Comparison of ENCODE assay signal across 1 cellular context in the genomic region with DNA sequence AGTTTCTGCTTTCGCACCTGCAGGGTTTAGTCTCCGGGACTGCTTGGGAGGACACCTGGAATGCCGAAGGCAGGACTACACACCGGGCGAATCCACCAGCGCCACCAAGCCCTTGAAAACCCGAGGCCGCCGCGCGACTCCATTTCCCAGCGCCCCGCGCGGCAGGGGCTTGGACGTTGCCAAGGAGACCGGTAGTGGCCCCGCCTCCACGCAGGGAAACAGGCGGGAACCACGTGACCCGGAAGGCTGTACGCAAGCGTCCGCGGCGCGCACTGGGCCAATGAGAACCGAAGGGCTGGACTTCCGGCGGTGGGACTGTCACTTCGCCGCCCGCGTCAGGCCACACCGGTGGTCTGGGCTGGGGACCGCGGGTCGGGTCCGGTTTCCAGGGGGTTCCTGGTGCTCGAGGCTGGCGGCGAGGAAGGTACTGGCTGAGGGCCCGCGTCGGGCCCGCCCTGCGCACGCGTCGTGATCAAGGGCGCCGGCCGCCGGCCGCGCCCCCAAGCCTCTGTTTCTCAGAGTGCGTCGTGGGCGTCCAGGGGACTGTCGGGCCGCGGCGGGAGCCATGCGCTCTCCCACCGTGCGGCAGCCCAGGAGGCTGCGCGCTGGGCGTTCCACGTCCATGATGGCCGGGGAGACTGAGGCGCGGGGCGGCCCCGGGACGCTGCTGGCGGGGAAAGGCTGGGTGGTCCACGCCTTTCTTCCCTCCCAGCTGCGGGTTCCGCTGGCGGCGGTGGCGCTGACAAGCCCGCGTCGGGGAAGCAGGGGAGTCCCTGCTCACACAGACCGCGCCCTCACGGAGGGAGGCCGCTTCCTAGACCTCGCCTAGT.
A peak's percentile ranks its signal among the peaks of the same experiment; 100 is the strongest.
TF ChIP-seq lines count a peak whose summit lies in the region.

A gene (plus strand): TSS at position 321 of the 830 bp plus-strand sequence. CDS start 2,106 bp downstream, outside the sequence.

TF ChIP-seq in K562, 482 proteins besides CTCF, POLR2A, EP300 and RAD21 (continued from another document and continues in another):
- TF ChIP-seq, protein P1, sequence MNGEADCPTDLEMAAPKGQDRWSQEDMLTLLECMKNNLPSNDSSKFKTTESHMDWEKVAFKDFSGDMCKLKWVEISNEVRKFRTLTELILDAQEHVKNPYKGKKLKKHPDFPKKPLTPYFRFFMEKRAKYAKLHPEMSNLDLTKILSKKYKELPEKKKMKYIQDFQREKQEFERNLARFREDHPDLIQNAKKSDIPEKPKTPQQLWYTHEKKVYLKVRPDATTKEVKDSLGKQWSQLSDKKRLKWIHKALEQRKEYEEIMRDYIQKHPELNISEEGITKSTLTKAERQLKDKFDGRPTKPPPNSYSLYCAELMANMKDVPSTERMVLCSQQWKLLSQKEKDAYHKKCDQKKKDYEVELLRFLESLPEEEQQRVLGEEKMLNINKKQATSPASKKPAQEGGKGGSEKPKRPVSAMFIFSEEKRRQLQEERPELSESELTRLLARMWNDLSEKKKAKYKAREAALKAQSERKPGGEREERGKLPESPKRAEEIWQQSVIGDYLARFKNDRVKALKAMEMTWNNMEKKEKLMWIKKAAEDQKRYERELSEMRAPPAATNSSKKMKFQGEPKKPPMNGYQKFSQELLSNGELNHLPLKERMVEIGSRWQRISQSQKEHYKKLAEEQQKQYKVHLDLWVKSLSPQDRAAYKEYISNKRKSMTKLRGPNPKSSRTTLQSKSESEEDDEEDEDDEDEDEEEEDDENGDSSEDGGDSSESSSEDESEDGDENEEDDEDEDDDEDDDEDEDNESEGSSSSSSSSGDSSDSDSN (IDR thresholded peaks at IDR 0.05; ENCODE audit: borderline replicate concordance in 1 of 2, low read depth in 2 of 2, low read length in 2 of 2) = 0 out of 4 replicates have a peak, but pooled peaks of 1 of the 2 experiments have one; percentile 31
- TF ChIP-seq PRPF4 (IDR thresholded peaks at IDR 0.05; ENCODE audit: insufficient read depth, low read depth, low read length, poor library complexity, severe bottlenecking) = no peak
- no peak for TF ChIP-seq KLF13 (tag; IDR thresholded peaks at IDR 0.05; ENCODE audit: borderline replicate concordance, low read depth)
- TF ChIP-seq ZC3H11A (IDR thresholded peaks at IDR 0.05; ENCODE audit: low read depth, low read length) = no peak
- TF ChIP-seq ZNF134 (CRISPR knock-in tag; conservative IDR thresholded peaks at IDR 0.05) = no peak
- TF ChIP-seq MCM2 (IDR thresholded peaks at IDR 0.05; ENCODE audit: low read depth) = no peak
- no peak for TF ChIP-seq ZNF165 (CRISPR knock-in tag; IDR thresholded peaks at IDR 0.05; ENCODE audit: borderline replicate concordance)
- TF ChIP-seq, protein P2, sequence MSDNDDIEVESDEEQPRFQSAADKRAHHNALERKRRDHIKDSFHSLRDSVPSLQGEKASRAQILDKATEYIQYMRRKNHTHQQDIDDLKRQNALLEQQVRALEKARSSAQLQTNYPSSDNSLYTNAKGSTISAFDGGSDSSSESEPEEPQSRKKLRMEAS (CRISPR knock-in tag; IDR thresholded peaks at IDR 0.05) = peak; percentile 85
- no peak for TF ChIP-seq ZFP1 (CRISPR knock-in tag; IDR thresholded peaks at IDR 0.05)
- TF ChIP-seq PRMT5 (CRISPR knock-in tag; IDR thresholded peaks at IDR 0.05) = no peak
- TF ChIP-seq, protein P3, sequence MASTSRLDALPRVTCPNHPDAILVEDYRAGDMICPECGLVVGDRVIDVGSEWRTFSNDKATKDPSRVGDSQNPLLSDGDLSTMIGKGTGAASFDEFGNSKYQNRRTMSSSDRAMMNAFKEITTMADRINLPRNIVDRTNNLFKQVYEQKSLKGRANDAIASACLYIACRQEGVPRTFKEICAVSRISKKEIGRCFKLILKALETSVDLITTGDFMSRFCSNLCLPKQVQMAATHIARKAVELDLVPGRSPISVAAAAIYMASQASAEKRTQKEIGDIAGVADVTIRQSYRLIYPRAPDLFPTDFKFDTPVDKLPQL (IDR thresholded peaks at IDR 0.05; ENCODE audit: extremely low read depth, insufficient read length) = no peak
- TF ChIP-seq ARHGAP35 (IDR thresholded peaks at IDR 0.05; ENCODE audit: partially characterized antibody) = no peak
- TF ChIP-seq, protein P4, sequence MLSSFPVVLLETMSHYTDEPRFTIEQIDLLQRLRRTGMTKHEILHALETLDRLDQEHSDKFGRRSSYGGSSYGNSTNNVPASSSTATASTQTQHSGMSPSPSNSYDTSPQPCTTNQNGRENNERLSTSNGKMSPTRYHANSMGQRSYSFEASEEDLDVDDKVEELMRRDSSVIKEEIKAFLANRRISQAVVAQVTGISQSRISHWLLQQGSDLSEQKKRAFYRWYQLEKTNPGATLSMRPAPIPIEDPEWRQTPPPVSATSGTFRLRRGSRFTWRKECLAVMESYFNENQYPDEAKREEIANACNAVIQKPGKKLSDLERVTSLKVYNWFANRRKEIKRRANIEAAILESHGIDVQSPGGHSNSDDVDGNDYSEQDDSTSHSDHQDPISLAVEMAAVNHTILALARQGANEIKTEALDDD (IDR thresholded peaks at IDR 0.05) = no peak
- no peak for TF ChIP-seq MECOM (CRISPR knock-in tag; IDR thresholded peaks at IDR 0.05)
- peak; percentile 26 for TF ChIP-seq NFIC (IDR thresholded peaks at IDR 0.05)
- TF ChIP-seq, protein P5, sequence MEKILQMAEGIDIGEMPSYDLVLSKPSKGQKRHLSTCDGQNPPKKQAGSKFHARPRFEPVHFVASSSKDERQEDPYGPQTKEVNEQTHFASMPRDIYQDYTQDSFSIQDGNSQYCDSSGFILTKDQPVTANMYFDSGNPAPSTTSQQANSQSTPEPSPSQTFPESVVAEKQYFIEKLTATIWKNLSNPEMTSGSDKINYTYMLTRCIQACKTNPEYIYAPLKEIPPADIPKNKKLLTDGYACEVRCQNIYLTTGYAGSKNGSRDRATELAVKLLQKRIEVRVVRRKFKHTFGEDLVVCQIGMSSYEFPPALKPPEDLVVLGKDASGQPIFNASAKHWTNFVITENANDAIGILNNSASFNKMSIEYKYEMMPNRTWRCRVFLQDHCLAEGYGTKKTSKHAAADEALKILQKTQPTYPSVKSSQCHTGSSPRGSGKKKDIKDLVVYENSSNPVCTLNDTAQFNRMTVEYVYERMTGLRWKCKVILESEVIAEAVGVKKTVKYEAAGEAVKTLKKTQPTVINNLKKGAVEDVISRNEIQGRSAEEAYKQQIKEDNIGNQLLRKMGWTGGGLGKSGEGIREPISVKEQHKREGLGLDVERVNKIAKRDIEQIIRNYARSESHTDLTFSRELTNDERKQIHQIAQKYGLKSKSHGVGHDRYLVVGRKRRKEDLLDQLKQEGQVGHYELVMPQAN (IDR thresholded peaks at IDR 0.05; ENCODE audit: borderline replicate concordance) = peak; percentile 79; the same call in 1 of the 2 replicates
- TF ChIP-seq ZNF584 (CRISPR knock-in tag; IDR thresholded peaks at IDR 0.05; ENCODE audit: low read depth) = no peak
- TF ChIP-seq MAZ (CRISPR knock-in tag; conservative IDR thresholded peaks at IDR 0.05 in 1 of 2, IDR thresholded peaks at IDR 0.05 in 1 of 2) = peak in 1 of 2 experiments; percentile 75; a peak in 2 of 4 replicates
- TF ChIP-seq, protein P6, sequence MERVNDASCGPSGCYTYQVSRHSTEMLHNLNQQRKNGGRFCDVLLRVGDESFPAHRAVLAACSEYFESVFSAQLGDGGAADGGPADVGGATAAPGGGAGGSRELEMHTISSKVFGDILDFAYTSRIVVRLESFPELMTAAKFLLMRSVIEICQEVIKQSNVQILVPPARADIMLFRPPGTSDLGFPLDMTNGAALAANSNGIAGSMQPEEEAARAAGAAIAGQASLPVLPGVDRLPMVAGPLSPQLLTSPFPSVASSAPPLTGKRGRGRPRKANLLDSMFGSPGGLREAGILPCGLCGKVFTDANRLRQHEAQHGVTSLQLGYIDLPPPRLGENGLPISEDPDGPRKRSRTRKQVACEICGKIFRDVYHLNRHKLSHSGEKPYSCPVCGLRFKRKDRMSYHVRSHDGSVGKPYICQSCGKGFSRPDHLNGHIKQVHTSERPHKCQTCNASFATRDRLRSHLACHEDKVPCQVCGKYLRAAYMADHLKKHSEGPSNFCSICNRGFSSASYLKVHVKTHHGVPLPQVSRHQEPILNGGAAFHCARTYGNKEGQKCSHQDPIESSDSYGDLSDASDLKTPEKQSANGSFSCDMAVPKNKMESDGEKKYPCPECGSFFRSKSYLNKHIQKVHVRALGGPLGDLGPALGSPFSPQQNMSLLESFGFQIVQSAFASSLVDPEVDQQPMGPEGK (CRISPR knock-in tag; IDR thresholded peaks at IDR 0.05; ENCODE audit: borderline replicate concordance) = no peak
- TF ChIP-seq, protein P7, sequence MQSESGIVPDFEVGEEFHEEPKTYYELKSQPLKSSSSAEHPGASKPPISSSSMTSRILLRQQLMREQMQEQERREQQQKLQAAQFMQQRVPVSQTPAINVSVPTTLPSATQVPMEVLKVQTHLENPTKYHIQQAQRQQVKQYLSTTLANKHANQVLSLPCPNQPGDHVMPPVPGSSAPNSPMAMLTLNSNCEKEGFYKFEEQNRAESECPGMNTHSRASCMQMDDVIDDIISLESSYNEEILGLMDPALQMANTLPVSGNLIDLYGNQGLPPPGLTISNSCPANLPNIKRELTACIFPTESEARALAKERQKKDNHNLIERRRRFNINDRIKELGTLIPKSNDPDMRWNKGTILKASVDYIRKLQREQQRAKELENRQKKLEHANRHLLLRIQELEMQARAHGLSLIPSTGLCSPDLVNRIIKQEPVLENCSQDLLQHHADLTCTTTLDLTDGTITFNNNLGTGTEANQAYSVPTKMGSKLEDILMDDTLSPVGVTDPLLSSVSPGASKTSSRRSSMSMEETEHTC (IDR thresholded peaks at IDR 0.05) = peak; percentile 55; the same call in 1 of the 2 replicates
- TF ChIP-seq ZNF830 (CRISPR knock-in tag; IDR thresholded peaks at IDR 0.05) = no peak
- TF ChIP-seq BRCA1 (IDR thresholded peaks at IDR 0.05) = no peak
- no peak for TF ChIP-seq BRCA1 (CRISPR knock-in tag; IDR thresholded peaks at IDR 0.05)
- TF ChIP-seq TAF1 (IDR thresholded peaks at IDR 0.05; ENCODE audit: control insufficient read depth, extremely low read depth, insufficient read depth, low read length, severe bottlenecking) = peak; percentile 62
- TF ChIP-seq SAFB2 (IDR thresholded peaks at IDR 0.05; ENCODE audit: borderline replicate concordance, low read depth, low read length, severe bottlenecking) = no peak
- TF ChIP-seq TRIM24 (IDR thresholded peaks at IDR 0.05) = peak in 1 of 2 experiments; percentile 32; a peak in 1 of 4 replicates
- TF ChIP-seq, protein P8, sequence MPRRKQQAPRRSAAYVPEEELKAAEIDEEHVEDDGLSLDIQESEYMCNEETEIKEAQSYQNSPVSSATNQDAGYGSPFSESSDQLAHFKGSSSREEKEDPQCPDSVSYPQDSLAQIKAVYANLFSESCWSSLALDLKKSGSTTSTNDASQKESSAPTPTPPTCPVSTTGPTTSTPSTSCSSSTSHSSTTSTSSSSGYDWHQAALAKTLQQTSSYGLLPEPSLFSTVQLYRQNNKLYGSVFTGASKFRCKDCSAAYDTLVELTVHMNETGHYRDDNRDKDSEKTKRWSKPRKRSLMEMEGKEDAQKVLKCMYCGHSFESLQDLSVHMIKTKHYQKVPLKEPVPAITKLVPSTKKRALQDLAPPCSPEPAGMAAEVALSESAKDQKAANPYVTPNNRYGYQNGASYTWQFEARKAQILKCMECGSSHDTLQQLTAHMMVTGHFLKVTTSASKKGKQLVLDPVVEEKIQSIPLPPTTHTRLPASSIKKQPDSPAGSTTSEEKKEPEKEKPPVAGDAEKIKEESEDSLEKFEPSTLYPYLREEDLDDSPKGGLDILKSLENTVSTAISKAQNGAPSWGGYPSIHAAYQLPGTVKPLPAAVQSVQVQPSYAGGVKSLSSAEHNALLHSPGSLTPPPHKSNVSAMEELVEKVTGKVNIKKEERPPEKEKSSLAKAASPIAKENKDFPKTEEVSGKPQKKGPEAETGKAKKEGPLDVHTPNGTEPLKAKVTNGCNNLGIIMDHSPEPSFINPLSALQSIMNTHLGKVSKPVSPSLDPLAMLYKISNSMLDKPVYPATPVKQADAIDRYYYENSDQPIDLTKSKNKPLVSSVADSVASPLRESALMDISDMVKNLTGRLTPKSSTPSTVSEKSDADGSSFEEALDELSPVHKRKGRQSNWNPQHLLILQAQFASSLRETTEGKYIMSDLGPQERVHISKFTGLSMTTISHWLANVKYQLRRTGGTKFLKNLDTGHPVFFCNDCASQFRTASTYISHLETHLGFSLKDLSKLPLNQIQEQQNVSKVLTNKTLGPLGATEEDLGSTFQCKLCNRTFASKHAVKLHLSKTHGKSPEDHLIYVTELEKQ (CRISPR knock-in tag; IDR thresholded peaks at IDR 0.05) = no peak
- no peak for TF ChIP-seq TAL1 (IDR thresholded peaks at IDR 0.05)
- TF ChIP-seq GATA2 (CRISPR knock-in tag; IDR thresholded peaks at IDR 0.05) = no peak
- TF ChIP-seq, protein P9, sequence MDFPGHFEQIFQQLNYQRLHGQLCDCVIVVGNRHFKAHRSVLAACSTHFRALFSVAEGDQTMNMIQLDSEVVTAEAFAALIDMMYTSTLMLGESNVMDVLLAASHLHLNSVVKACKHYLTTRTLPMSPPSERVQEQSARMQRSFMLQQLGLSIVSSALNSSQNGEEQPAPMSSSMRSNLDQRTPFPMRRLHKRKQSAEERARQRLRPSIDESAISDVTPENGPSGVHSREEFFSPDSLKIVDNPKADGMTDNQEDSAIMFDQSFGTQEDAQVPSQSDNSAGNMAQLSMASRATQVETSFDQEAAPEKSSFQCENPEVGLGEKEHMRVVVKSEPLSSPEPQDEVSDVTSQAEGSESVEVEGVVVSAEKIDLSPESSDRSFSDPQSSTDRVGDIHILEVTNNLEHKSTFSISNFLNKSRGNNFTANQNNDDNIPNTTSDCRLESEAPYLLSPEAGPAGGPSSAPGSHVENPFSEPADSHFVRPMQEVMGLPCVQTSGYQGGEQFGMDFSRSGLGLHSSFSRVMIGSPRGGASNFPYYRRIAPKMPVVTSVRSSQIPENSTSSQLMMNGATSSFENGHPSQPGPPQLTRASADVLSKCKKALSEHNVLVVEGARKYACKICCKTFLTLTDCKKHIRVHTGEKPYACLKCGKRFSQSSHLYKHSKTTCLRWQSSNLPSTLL (IDR thresholded peaks at IDR 0.05) = no peak
- TF ChIP-seq TCFL5 (CRISPR knock-in tag; conservative IDR thresholded peaks at IDR 0.05) = no peak
- TF ChIP-seq NCOA6 (IDR thresholded peaks at IDR 0.05) = no peak; the same call in 1 of the 2 replicates
- no peak for TF ChIP-seq RUNX1 (IDR thresholded peaks at IDR 0.05; ENCODE audit: low read depth)
- peak; percentile 26 for TF ChIP-seq MEIS2 (IDR thresholded peaks at IDR 0.05; ENCODE audit: partially characterized antibody)
- peak; percentile 74; the same call in 1 of the 2 replicates for TF ChIP-seq POLR2AphosphoS2 (IDR thresholded peaks at IDR 0.05; ENCODE audit: low read length)
- TF ChIP-seq ZNF79 (CRISPR knock-in tag; IDR thresholded peaks at IDR 0.05; ENCODE audit: low read depth) = no peak
- TF ChIP-seq ZFPM2 (CRISPR knock-in tag; IDR thresholded peaks at IDR 0.05) = no peak
- peak in 1 of 2 experiments; percentile 65; a peak in 3 of 4 replicates for TF ChIP-seq SIN3A (IDR thresholded peaks at IDR 0.05; ENCODE audit: borderline replicate concordance in 2 of 2, control insufficient read depth in 1 of 2, low read depth in 2 of 2, low read length in 2 of 2)
- TF ChIP-seq ZNF785 (CRISPR knock-in tag; IDR thresholded peaks at IDR 0.05) = no peak
- TF ChIP-seq, protein P10, sequence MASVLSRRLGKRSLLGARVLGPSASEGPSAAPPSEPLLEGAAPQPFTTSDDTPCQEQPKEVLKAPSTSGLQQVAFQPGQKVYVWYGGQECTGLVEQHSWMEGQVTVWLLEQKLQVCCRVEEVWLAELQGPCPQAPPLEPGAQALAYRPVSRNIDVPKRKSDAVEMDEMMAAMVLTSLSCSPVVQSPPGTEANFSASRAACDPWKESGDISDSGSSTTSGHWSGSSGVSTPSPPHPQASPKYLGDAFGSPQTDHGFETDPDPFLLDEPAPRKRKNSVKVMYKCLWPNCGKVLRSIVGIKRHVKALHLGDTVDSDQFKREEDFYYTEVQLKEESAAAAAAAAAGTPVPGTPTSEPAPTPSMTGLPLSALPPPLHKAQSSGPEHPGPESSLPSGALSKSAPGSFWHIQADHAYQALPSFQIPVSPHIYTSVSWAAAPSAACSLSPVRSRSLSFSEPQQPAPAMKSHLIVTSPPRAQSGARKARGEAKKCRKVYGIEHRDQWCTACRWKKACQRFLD (CRISPR knock-in tag; IDR thresholded peaks at IDR 0.05) = no peak; the same call in 1 of the 2 replicates
- no peak for TF ChIP-seq IFI16 (CRISPR knock-in tag; IDR thresholded peaks at IDR 0.05)
